ENCODE assay signal across 28 cellular contexts in genomic region chr15:57529748-57530147, GRCh38.
"Had no signal": no experiment of that assay in that cellular context is flagged by ENCODE, and none has a peak within 500 bp of the region (broad histone marks: within the 10 kb centered on the region; RNA-seq: fewer than 3 reads in every experiment).

No MANE protein-coding gene starts in this region.

- H3K27me3 ChIP-seq: gastroesophageal sphincter, hepatocyte, right atrium auricular region, transverse colon had no signal

- H3K27ac ChIP-seq: gastroesophageal sphincter, hepatocyte, parathyroid adenoma, right atrium auricular region, transverse colon had no signal

- ATAC-seq: activated CD4-positive, CD25-positive, alpha-beta regulatory T cell treated with anti-CD3 and anti-CD28 coated beads, Interleukin-2, amount 50 U/mL, for 24 hours; gastroesophageal sphincter; left cardiac atrium; naive thymus-derived CD8-positive, alpha-beta T cell had no signal

- H3K36me3 ChIP-seq: right atrium auricular region, transverse colon had no signal

- H3K4me3 ChIP-seq: gastroesophageal sphincter, hepatocyte, right atrium auricular region, smooth muscle cell, transverse colon had no signal

- FAIRE-seq: astrocyte had no signal

- H3K36me3 Mint-ChIP-seq: activated CD4-positive, alpha-beta memory T cell treated with anti-CD3 and anti-CD28 coated beads for 36 hours; activated naive CD4-positive, alpha-beta T cell treated with anti-CD3 and anti-CD28 coated beads, Interleukin-2, amount 10 ng/mL, durations not matched to agents 7 days and 5 days; naive thymus-derived CD8-positive, alpha-beta T cell had no signal

- H3K9me3 ChIP-seq: gastroesophageal sphincter, right atrium auricular region, transverse colon had no signal

- DNase-seq: activated CD4-positive, alpha-beta memory T cell treated with anti-CD3 and anti-CD28 coated beads for 36 hours; activated CD4-positive, alpha-beta T cell treated with anti-CD3 and anti-CD28 coated beads for 48 hours; activated CD8-positive, alpha-beta memory T cell treated with anti-CD3 and anti-CD28 coated beads, Interleukin-2, amount 50 U/mL, for 4 hours; activated effector memory CD4-positive, alpha-beta T cell treated with anti-CD3 and anti-CD28 coated beads, Interleukin-2, amount 50 U/mL, for 16 hours; activated naive CD4-positive, alpha-beta T cell treated with anti-CD3 and anti-CD28 coated beads, Interleukin-2, amount 10 ng/mL, durations not matched to agents 7 days and 5 days; activated T-cell treated with anti-CD3 and anti-CD28 coated beads, Interleukin-2, amount 50 U/mL, for 1 hour; amniotic stem cell; effector CD4-positive, alpha-beta T cell; islet precursor cell; left cardiac atrium; mammary epithelial cell; midbrain; naive thymus-derived CD8-positive, alpha-beta T cell; nucleus accumbens; stimulated activated CD4-positive, alpha-beta T cell treated with anti-CD3 and anti-CD28 coated beads, Interleukin-2, amount 100 ng/mL, for 24 hours; stimulated activated naive CD4-positive, alpha-beta T cell treated with Interleukin-2 at 50 U/mL for 16 hours; transverse colon had no signal

- H3K9me3 Mint-ChIP-seq: activated CD4-positive, alpha-beta memory T cell treated with anti-CD3 and anti-CD28 coated beads for 36 hours; activated naive CD4-positive, alpha-beta T cell treated with anti-CD3 and anti-CD28 coated beads, Interleukin-2, amount 10 ng/mL, durations not matched to agents 7 days and 5 days; activated T-helper 1 cell treated with anti-CD3 and anti-CD28 coated beads, Interleukin-12 subunit alpha, Interleukin-12 subunit beta, Interleukin-2, Interleukin-4 antibody, amounts not matched to agents 30 ng/mL and 10 ng/mL and 1 ng/mL, durations not matched to agents 14 hours and 24 hours and 36 hours; central memory CD8-positive, alpha-beta T cell; dendritic cell treated with granulocyte-macrophage colony-stimulating factor and Interleukin-4, amounts not matched to agents 40 ng/mL and 50 ng/mL, for 4 days; naive thymus-derived CD8-positive, alpha-beta T cell; neural crest cell had no signal

- H3K4me1 ChIP-seq: parathyroid adenoma had no signal

- H3K27ac Mint-ChIP-seq: activated CD4-positive, alpha-beta memory T cell treated with anti-CD3 and anti-CD28 coated beads for 36 hours; activated naive CD4-positive, alpha-beta T cell treated with anti-CD3 and anti-CD28 coated beads, Interleukin-2, amount 10 ng/mL, durations not matched to agents 7 days and 5 days; activated T-helper 1 cell treated with anti-CD3 and anti-CD28 coated beads, Interleukin-12 subunit alpha, Interleukin-12 subunit beta, Interleukin-2, Interleukin-4 antibody, amounts not matched to agents 30 ng/mL and 10 ng/mL and 1 ng/mL, durations not matched to agents 14 hours and 24 hours and 36 hours; dendritic cell treated with granulocyte-macrophage colony-stimulating factor and Interleukin-4, amounts not matched to agents 40 ng/mL and 50 ng/mL, for 4 days; naive thymus-derived CD8-positive, alpha-beta T cell had no signal
